Comparison of ENCODE assay signal across 24 cellular contexts in genomic region chr7:68235937-68236336, GRCh38.
"Had no signal": no experiment of that assay in that cellular context is flagged by ENCODE, and none has a peak within 500 bp of the region (broad histone marks: within the 10 kb centered on the region; RNA-seq: fewer than 3 reads in every experiment).

No MANE protein-coding gene starts in this region.

- ATAC-seq: activated CD4-positive, CD25-positive, alpha-beta regulatory T cell treated with anti-CD3 and anti-CD28 coated beads, Interleukin-2, amount 50 U/mL, for 24 hours; gastrocnemius medialis; left cardiac atrium; left ventricle myocardium superior; sciatic nerve; stimulated activated naive CD8-positive, alpha-beta T cell treated with anti-CD3 and anti-CD28 coated beads, Interleukin-15, Interleukin-2, amounts not matched to agents 100 U/mL and 50 U/mL, for 24 hours had no signal

- H3K9me3 ChIP-seq: ascending aorta, gastrocnemius medialis, testis had no signal

- H3K4me3 Mint-ChIP-seq: activated naive CD8-positive, alpha-beta T cell; nephron had no signal

- H3K36me3 Mint-ChIP-seq: activated naive CD8-positive, alpha-beta T cell had no signal

- H3K4me3 ChIP-seq: ascending aorta, gastrocnemius medialis, skin epidermis, testis, transverse colon had no signal

- DNase-seq: activated CD4-positive, alpha-beta T cell treated with anti-CD3 and anti-CD28 coated beads for 48 hours; activated CD4-positive, alpha-beta T cell treated with anti-CD3 and anti-CD28 coated beads, Interleukin-2, amount 50 U/mL, for 48 hours; activated CD8-positive, alpha-beta memory T cell treated with anti-CD3 and anti-CD28 coated beads for 24 hours; activated effector memory CD4-positive, alpha-beta T cell treated with Interleukin-2 at 50 U/mL for 16 hours; activated naive CD4-positive, alpha-beta T cell treated with Interleukin-2 at 50 U/mL for 16 hours; brain microvascular endothelial cell; central memory CD4-positive, alpha-beta T cell; gastrocnemius medialis; glutamatergic neuron; islet precursor cell; left cardiac atrium; left ventricle myocardium superior; stimulated activated CD4-positive, alpha-beta T cell treated with anti-CD3 and anti-CD28 coated beads, Interleukin-12 subunit alpha, Interleukin-12 subunit beta, amount 100 ng/mL, for 4 hours; stimulated activated CD4-positive, alpha-beta T cell treated with anti-CD3 and anti-CD28 coated beads, Interleukin-4, amount 100 ng/mL, for 1 hour; stimulated activated naive CD8-positive, alpha-beta T cell treated with anti-CD3 and anti-CD28 coated beads, Interleukin-15, Interleukin-2, amounts not matched to agents 100 U/mL and 50 U/mL, for 24 hours; testis; transverse colon had no signal

- H3K36me3 ChIP-seq: ascending aorta, brain microvascular endothelial cell, gastrocnemius medialis, transverse colon had no signal

- H3K27me3 ChIP-seq: ascending aorta, brain microvascular endothelial cell, gastrocnemius medialis, testis, transverse colon had no signal

- H3K4me1 Mint-ChIP-seq: nephron had no signal

- H3K27ac ChIP-seq: ascending aorta, brain microvascular endothelial cell, epithelial cell of prostate, gastrocnemius medialis, skin epidermis, testis, transverse colon had no signal

- H3K27me3 Mint-ChIP-seq: activated naive CD8-positive, alpha-beta T cell had no signal

- H3K4me1 ChIP-seq: ascending aorta, gastrocnemius medialis, testis, transverse colon had no signal

- H3K27ac Mint-ChIP-seq: activated naive CD8-positive, alpha-beta T cell; nephron had no signal
